In the genomic region with DNA sequence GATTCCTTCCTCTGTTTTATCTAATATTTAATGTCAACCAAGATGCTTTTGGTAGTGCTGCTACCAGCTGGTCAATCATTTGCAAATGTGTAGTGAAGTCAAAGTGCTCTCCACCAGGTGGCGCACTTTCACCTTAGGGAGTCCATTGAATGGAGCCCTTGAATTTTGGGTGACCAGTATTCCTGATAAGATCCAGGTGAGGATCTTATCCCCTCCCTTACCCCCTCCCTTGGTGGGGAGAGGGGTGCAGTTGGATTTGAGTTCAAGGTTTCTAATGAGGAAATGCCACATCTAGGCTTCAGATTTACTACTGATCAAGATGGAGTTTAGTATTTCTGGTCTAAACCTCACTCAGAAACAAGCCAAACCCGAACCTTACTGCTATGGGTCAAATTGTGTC, we compare ENCODE assay signal across 8 cellular contexts. TPM values are rescaled to one million over a fixed set of nuclear protein-coding genes. Genes with fewer than 3 reads are reported as not detected.
DNase-seq lines count a peak whose midpoint lies in the region; ATAC-seq and TF ChIP-seq lines count a peak whose summit lies in the region.

No MANE protein-coding gene starts in this region.

- peaks cover under 1% of the 10 kb centered on the region for H3K4me1 Mint-ChIP-seq in activated CD4-positive, alpha-beta T cell treated with anti-CD3 and anti-CD28 coated beads for 36 hours
- H3K4me1 Mint-ChIP-seq in chondrocyte (ENCODE audit: low read depth) = peaks cover 10% of the 10 kb centered on the region

- ATAC-seq in HG03025 (IDR thresholded peaks at IDR 0.05; ENCODE audit: low FRiP score, unreplicated experiment) = peak; percentile 53
- ATAC-seq in activated CD4-positive, alpha-beta T cell treated with anti-CD3 and anti-CD28 coated beads for 36 hours = peak; percentile 68
- ATAC-seq in left lung = peak; percentile 85

- no peaks in the 10 kb centered on the region for H3K36me3 ChIP-seq in left lung

- peaks cover under 1% of the 10 kb centered on the region for H3K36me3 Mint-ChIP-seq in activated CD4-positive, alpha-beta T cell treated with anti-CD3 and anti-CD28 coated beads for 36 hours (ENCODE audit: low read depth)
- no peaks in the 10 kb centered on the region for H3K36me3 Mint-ChIP-seq in chondrocyte (ENCODE audit: low read depth)

- no peak overlapping the region for H3K4me3 Mint-ChIP-seq in activated CD4-positive, alpha-beta T cell treated with anti-CD3 and anti-CD28 coated beads for 36 hours
- no peak overlapping the region for H3K4me3 Mint-ChIP-seq in chondrocyte (ENCODE audit: unreplicated experiment)

- peak; percentile 98 for TF ChIP-seq CTCF in chondrocyte (IDR thresholded peaks at IDR 0.05)
- peak; percentile 80 to 81 for TF ChIP-seq CTCF in left lung (IDR thresholded peaks at IDR 0.05)

- CTCF ChIA-PET in activated CD4-positive, alpha-beta T cell treated with anti-CD3 and anti-CD28 coated beads for 36 hours (lab: Charles Lee) = interaction anchor here (0.6 to 5.8 kb wide), 14 partner anchors 8 to 613 kb away, joined by 3 to 133 read pairs (median 4); no protein-coding TSS in a partner anchor

- intact Hi-C loops in activated CD4-positive, alpha-beta T cell treated with anti-CD3 and anti-CD28 coated beads for 36 hours (cut with DNase I, micrococcal nuclease) = loop anchor here (1.0 to 5.0 kb wide), 3 partner anchors 106 to 204 kb away; no protein-coding TSS in a partner anchor
- intact Hi-C loops in left lung (cut with DNase I) = loop anchor here in 1 of 2 donors (5.0 kb wide), 1 partner anchor 104 kb away; no protein-coding TSS in a partner anchor

- H3K4me3 ChIP-seq in left lung = no peak overlapping the region

- H3K4me1 ChIP-seq in left lung = peaks cover 3 to 10% of the 10 kb centered on the region in 2 donors

- peaks cover 17 to 46% of the 10 kb centered on the region in 2 donors for H3K27me3 ChIP-seq in left lung

- DNase-seq in NOMO-1 treated with DMSO at 0.1 percent for 48 hours (lab: John Stamatoyannopoulos, UW; ENCODE audit: unreplicated experiment) (peak; percentile 53), NOMO-1 treated with dmso at 0.1 percent for 144 hours (lab: John Stamatoyannopoulos, UW; ENCODE audit: unreplicated experiment) (no peak), NCI-H2227 (lab: John Stamatoyannopoulos, UW; ENCODE audit: unreplicated experiment) (peak; percentile 94), chondrocyte (ENCODE audit: low spot score) (no peak), left lung (peak in 1 of 2 donors; percentile 82)
- peak; percentile 93 for DNase-seq in activated CD4-positive, alpha-beta T cell treated with anti-CD3 and anti-CD28 coated beads for 36 hours
- DNase-seq in stimulated activated CD4-positive, alpha-beta T cell treated with anti-CD3 and anti-CD28 coated beads, Interleukin-4, amount 100 ng/mL, for 48 hours (ENCODE audit: low read depth in 2 of 2) = peak; percentile 78 to 89

- no peaks in the 10 kb centered on the region for H3K9me3 Mint-ChIP-seq in activated CD4-positive, alpha-beta T cell treated with anti-CD3 and anti-CD28 coated beads for 36 hours (ENCODE audit: low read depth)
- no peaks in the 10 kb centered on the region for H3K9me3 Mint-ChIP-seq in chondrocyte (ENCODE audit: low read depth)

- H3K9me3 ChIP-seq in left lung = no peaks in the 10 kb centered on the region

- H3K27ac ChIP-seq in left lung = no peak overlapping the region

- no peak overlapping the region for H3K27ac Mint-ChIP-seq in activated CD4-positive, alpha-beta T cell treated with anti-CD3 and anti-CD28 coated beads for 36 hours
- H3K27ac Mint-ChIP-seq in chondrocyte (ENCODE audit: unreplicated experiment) = no peak overlapping the region

- POLR2A ChIA-PET in activated CD4-positive, alpha-beta T cell treated with anti-CD3 and anti-CD28 coated beads for 36 hours (lab: Charles Lee) = no interaction called here

- H3K27me3 Mint-ChIP-seq in activated CD4-positive, alpha-beta T cell treated with anti-CD3 and anti-CD28 coated beads for 36 hours = peaks cover 27% of the 10 kb centered on the region
- H3K27me3 Mint-ChIP-seq in chondrocyte (ENCODE audit: low read depth) = peaks cover 20% of the 10 kb centered on the region

RNA-seq across cellular contexts. Expression of a gene that starts 12.0 kb away (rescaled TPM):
- 10 to 100 TPM in 1 of 2 experiments, 1 to 10 TPM in 1; 7.2 to 10.6 TPM for total RNA-seq in activated CD4-positive, alpha-beta T cell treated with anti-CD3 and anti-CD28 coated beads for 36 hours
- total RNA-seq in chondrocyte (14.2 to 17.7 TPM (median 15.1 TPM) in 3 replicates), left lung (10 to 100 TPM in 1 of 2 donors, 1 to 10 TPM in 1; 8.7 to 15.4 TPM)

RNA-seq across cellular contexts. Expression of a gene that starts 55.9 kb away (rescaled TPM):
- total RNA-seq in activated CD4-positive, alpha-beta T cell treated with anti-CD3 and anti-CD28 coated beads for 36 hours = under 1 TPM; 0.57 to 0.65 TPM
- total RNA-seq in chondrocyte (0.52 to 2.2 TPM (median 1.6 TPM) in 3 replicates), left lung (1 to 10 TPM; 1.6 to 3.1 TPM)

Comparison
In these comparisons a context has a peak if more than half of its experiments do, and no peak if none do; other contexts are left out.
1. DNase-seq: peak in NOMO-1 treated with DMSO at 0.1 percent for 48 hours (single experiment), NCI-H2227 (single experiment), activated CD4-positive, alpha-beta T cell treated with anti-CD3 and anti-CD28 coated beads for 36 hours (single experiment) and stimulated activated CD4-positive, alpha-beta T cell treated with anti-CD3 and anti-CD28 coated beads, Interleukin-4, amount 100 ng/mL, for 48 hours (2 of 2); none in NOMO-1 treated with dmso at 0.1 percent for 144 hours (single experiment) and chondrocyte (single experiment).
2. Peak in every context shown above with its lines, with median percentiles within 50 percentile points of each other: ATAC-seq.